25 cellular contexts compared by ENCODE assay signal in genomic region chr12:109765493-109765810, GRCh38.
"Had no signal": no experiment of that assay in that cellular context is flagged by ENCODE, and none has a peak within 500 bp of the region (broad histone marks: within the 10 kb centered on the region; RNA-seq: fewer than 3 reads in every experiment).

No MANE protein-coding gene starts in this region.

- H3K36me3 ChIP-seq: neutrophil had no signal

- H3K4me1 Mint-ChIP-seq: activated B cell treated with CpG ODN at 0.5 μM for 24 hours; stimulated activated naive B cell treated with anti-CD40 and anti-IgM and Interleukin-4, amounts not matched to agents 10 μg/mL and 1 μg/mL and 100 μg/mL, for 72 hours had no signal

- H3K27ac ChIP-seq: foreskin keratinocyte, neutrophil, SJSA1, testis, upper lobe of left lung had no signal

- H3K27ac Mint-ChIP-seq: activated B cell treated with CpG ODN at 0.5 μM for 24 hours; activated CD4-positive, alpha-beta T cell treated with anti-CD3 and anti-CD28 coated beads for 36 hours; activated CD8-positive, alpha-beta memory T cell treated with anti-CD3 and anti-CD28 coated beads, Interleukin-2, amount 10 ng/mL, durations not matched to agents 7 days and 5 days; activated CD8-positive, alpha-beta T cell treated with anti-CD3 and anti-CD28 coated beads for 36 hours; activated naive CD4-positive, alpha-beta T cell treated with anti-CD3 and anti-CD28 coated beads, Interleukin-2, amount 50 U/mL, for 72 hours; immature natural killer cell; natural killer cell treated with Interleukin-12 subunit alpha and Interleukin-12 subunit beta and Interleukin-15 and Interleukin-18, amount 100 ng/mL, for 72 hours; stimulated activated naive B cell treated with anti-CD40 and anti-IgM and Interleukin-4, amounts not matched to agents 10 μg/mL and 1 μg/mL and 100 μg/mL, for 72 hours; T-helper 1 cell treated with Interleukin-12 subunit alpha and Interleukin-12 subunit beta and Interleukin-4 antibody, amounts not matched to agents 30 μg/mL and 1 μg/mL, for 36 hours had no signal

- H3K4me3 Mint-ChIP-seq: activated B cell treated with CpG ODN at 0.5 μM for 24 hours; activated CD4-positive, alpha-beta T cell treated with anti-CD3 and anti-CD28 coated beads for 36 hours; activated CD8-positive, alpha-beta memory T cell treated with anti-CD3 and anti-CD28 coated beads, Interleukin-2, amount 10 ng/mL, durations not matched to agents 7 days and 5 days; activated CD8-positive, alpha-beta T cell treated with anti-CD3 and anti-CD28 coated beads for 36 hours; immature natural killer cell; natural killer cell treated with Interleukin-12 subunit alpha and Interleukin-12 subunit beta and Interleukin-15 and Interleukin-18, amount 100 ng/mL, for 72 hours; stimulated activated naive B cell treated with anti-CD40 and anti-IgM and Interleukin-4, amounts not matched to agents 10 μg/mL and 1 μg/mL and 100 μg/mL, for 72 hours; T-helper 1 cell treated with Interleukin-12 subunit alpha and Interleukin-12 subunit beta and Interleukin-4 antibody, amounts not matched to agents 30 μg/mL and 1 μg/mL, for 36 hours had no signal

- H3K27me3 Mint-ChIP-seq: activated B cell treated with CpG ODN at 0.5 μM for 24 hours; activated CD4-positive, alpha-beta T cell treated with anti-CD3 and anti-CD28 coated beads for 36 hours; activated CD8-positive, alpha-beta T cell treated with anti-CD3 and anti-CD28 coated beads for 36 hours; natural killer cell treated with Interleukin-12 subunit alpha and Interleukin-12 subunit beta and Interleukin-15 and Interleukin-18, amount 100 ng/mL, for 72 hours; stimulated activated naive B cell treated with anti-CD40 and anti-IgM and Interleukin-4, amounts not matched to agents 10 μg/mL and 1 μg/mL and 100 μg/mL, for 72 hours had no signal

- H3K4me3 ChIP-seq: SJSA1, testis, upper lobe of left lung had no signal

- DNase-seq: activated CD4-positive, alpha-beta T cell treated with anti-CD3 and anti-CD28 coated beads for 36 hours; activated CD8-positive, alpha-beta memory T cell treated with anti-CD3 and anti-CD28 coated beads, Interleukin-2, amount 10 ng/mL, durations not matched to agents 7 days and 5 days; activated CD8-positive, alpha-beta T cell treated with anti-CD3 and anti-CD28 coated beads for 36 hours; activated gamma-delta T cell; activated T-cell treated with anti-CD3 and anti-CD28 coated beads for 4 hours; amniotic stem cell; cerebellar nuclear complex; dermis blood vessel endothelial cell; effector CD8-positive, alpha-beta T cell; foreskin keratinocyte; immature natural killer cell; kidney glomerular epithelial cell; left ventricle myocardium superior; stimulated activated CD4-positive, alpha-beta T cell treated with anti-CD3 and anti-CD28 coated beads, Interleukin-2, amount 100 ng/mL, for 48 hours; stimulated activated CD8-positive, alpha-beta memory T cell treated with anti-CD3 and anti-CD28 coated beads, Interleukin-4, amount 100 ng/mL, for 48 hours; stimulated activated naive B cell treated with anti-CD40 and anti-IgM and Interleukin-4, amounts not matched to agents 10 μg/mL and 1 μg/mL and 100 μg/mL, for 72 hours; T1000; testis had no signal

- H3K36me3 Mint-ChIP-seq: activated CD8-positive, alpha-beta memory T cell treated with anti-CD3 and anti-CD28 coated beads, Interleukin-2, amount 10 ng/mL, durations not matched to agents 7 days and 5 days; immature natural killer cell; natural killer cell treated with Interleukin-12 subunit alpha and Interleukin-12 subunit beta and Interleukin-15 and Interleukin-18, amount 100 ng/mL, for 72 hours had no signal

- H3K9me3 ChIP-seq: neutrophil, testis had no signal

- H3K9me3 Mint-ChIP-seq: immature natural killer cell; natural killer cell treated with Interleukin-12 subunit alpha and Interleukin-12 subunit beta and Interleukin-15 and Interleukin-18, amount 100 ng/mL, for 72 hours had no signal

- H3K4me1 ChIP-seq: foreskin keratinocyte had no signal

- ATAC-seq: activated CD4-positive, alpha-beta T cell treated with anti-CD3 and anti-CD28 coated beads for 36 hours; activated CD8-positive, alpha-beta memory T cell treated with anti-CD3 and anti-CD28 coated beads, Interleukin-2, amount 10 ng/mL, durations not matched to agents 7 days and 5 days; activated CD8-positive, alpha-beta T cell treated with anti-CD3 and anti-CD28 coated beads for 36 hours; activated naive CD4-positive, alpha-beta T cell treated with anti-CD3 and anti-CD28 coated beads, Interleukin-2, amount 50 U/mL, for 72 hours; foreskin keratinocyte; left ventricle myocardium superior; natural killer cell treated with Interleukin-12 subunit alpha and Interleukin-12 subunit beta and Interleukin-15 and Interleukin-18, amount 100 ng/mL, for 72 hours; stimulated activated naive B cell treated with anti-CD40 and anti-IgM and Interleukin-4, amounts not matched to agents 10 μg/mL and 1 μg/mL and 100 μg/mL, for 72 hours had no signal

- H3K27me3 ChIP-seq: foreskin keratinocyte, neutrophil, SJSA1, testis, upper lobe of left lung had no signal
